ENCODE assay signal across 20 cellular contexts in genomic region chr2:47530105-47530504, GRCh38. TPM values are rescaled to one million over a fixed set of nuclear protein-coding genes. Genes with fewer than 3 reads are reported as not detected.
"Had no signal": no experiment of that assay in that cellular context is flagged by ENCODE, and none has a peak within 500 bp of the region (broad histone marks: within the 10 kb centered on the region; RNA-seq: fewer than 3 reads in every experiment).

No MANE protein-coding gene starts in this region.

- H2AFZ ChIP-seq: hepatocyte had no signal

- H3K4me2 ChIP-seq: hepatocyte had no signal

- H3K9me3 Mint-ChIP-seq: natural killer cell; stimulated activated effector memory CD8-positive, alpha-beta T cell treated with anti-CD3 and anti-CD28 coated beads, Interleukin-12 subunit alpha, Interleukin-12 subunit beta, amount 100 ng/mL, for 72 hours; stimulated activated naive CD8-positive, alpha-beta T cell treated with anti-CD3 and anti-CD28 coated beads, Interleukin-15, Interleukin-2, amounts not matched to agents 100 ng/mL and 50 ng/mL, for 24 hours had no signal

- H3K4me3 ChIP-seq: dorsolateral prefrontal cortex, hepatocyte, left lung, lower lobe of right lung, ovary, sigmoid colon, vagina had no signal

- H3K4me1 Mint-ChIP-seq: natural killer cell; stimulated activated effector memory CD8-positive, alpha-beta T cell treated with anti-CD3 and anti-CD28 coated beads, Interleukin-12 subunit alpha, Interleukin-12 subunit beta, amount 100 ng/mL, for 72 hours had no signal

- H3K4me3 Mint-ChIP-seq: natural killer cell; stimulated activated effector memory CD8-positive, alpha-beta T cell treated with anti-CD3 and anti-CD28 coated beads, Interleukin-12 subunit alpha, Interleukin-12 subunit beta, amount 100 ng/mL, for 72 hours; stimulated activated naive CD8-positive, alpha-beta T cell treated with anti-CD3 and anti-CD28 coated beads, Interleukin-15, Interleukin-2, amounts not matched to agents 100 ng/mL and 50 ng/mL, for 24 hours had no signal

- H3K4me1 ChIP-seq: left lung, lower lobe of right lung, vagina had no signal

- H3K27me3 Mint-ChIP-seq: stimulated activated naive CD8-positive, alpha-beta T cell treated with anti-CD3 and anti-CD28 coated beads, Interleukin-15, Interleukin-2, amounts not matched to agents 100 ng/mL and 50 ng/mL, for 24 hours had no signal

- H3K36me3 ChIP-seq: left lung, lower lobe of right lung, ovary, sigmoid colon, vagina had no signal

- H3K9me3 ChIP-seq: left lung, lower lobe of right lung, ovary, sigmoid colon, vagina had no signal

- DNase-seq: dorsolateral prefrontal cortex; effector CD4-positive, alpha-beta T cell; kidney; left lung; lower lobe of right lung; natural killer cell; occipital lobe; ovary; sigmoid colon; stimulated activated CD4-positive, alpha-beta T cell treated with anti-CD3 and anti-CD28 coated beads, Interleukin-2, amount 100 ng/mL, for 24 hours; stimulated activated CD4-positive, alpha-beta T cell treated with anti-CD3 and anti-CD28 coated beads, Interleukin-4, amount 100 ng/mL, for 24 hours; trophoblast cell had no signal

- H3K36me3 Mint-ChIP-seq: natural killer cell; stimulated activated effector memory CD8-positive, alpha-beta T cell treated with anti-CD3 and anti-CD28 coated beads, Interleukin-12 subunit alpha, Interleukin-12 subunit beta, amount 100 ng/mL, for 72 hours had no signal

- ATAC-seq: left lung; lower lobe of right lung; natural killer cell; stimulated activated effector memory CD8-positive, alpha-beta T cell treated with anti-CD3 and anti-CD28 coated beads, Interleukin-12 subunit alpha, Interleukin-12 subunit beta, amount 100 ng/mL, for 72 hours had no signal

- H3K27me3 ChIP-seq: dorsolateral prefrontal cortex, hepatocyte, left lung, ovary, sigmoid colon, vagina had no signal

- H3K27ac ChIP-seq: dorsolateral prefrontal cortex, hepatocyte, left lung, lower lobe of right lung, ovary, sigmoid colon, vagina had no signal

RNA-seq across cellular contexts. Expression of gene KCNK12, which starts 40.7 kb away (rescaled TPM):
- total RNA-seq: fibroblast of villous mesenchyme, left lung, lower lobe of right lung, posterior vena cava, skeletal muscle tissue, ureter, vagina had no signal
